Comparison of ENCODE assay signal across 8 cellular contexts in genomic region chr1:171841050-171841910, GRCh38. TPM values are rescaled to one million over a fixed set of nuclear protein-coding genes. Genes with fewer than 3 reads are reported as not detected.
DNase-seq lines count a peak whose midpoint lies in the region; ATAC-seq and TF ChIP-seq lines count a peak whose summit lies in the region.

TSS of gene DNM3 (plus strand) at chr1:171841498. CDS start at chr1:171841657, 159 bp downstream.

- no peaks in the 10 kb centered on the region for H3K9me3 ChIP-seq in osteoblast (ENCODE audit: low read depth, low read length)
- no peaks in the 10 kb centered on the region for H3K9me3 ChIP-seq in suprapubic skin

- H2AFZ ChIP-seq in osteoblast (ENCODE audit: low read length) = peak within 1 kb of the TSS; percentile 98

- peaks cover 11% of the 10 kb centered on the region for H3K27me3 Mint-ChIP-seq in activated naive CD8-positive, alpha-beta T cell
- peaks cover 17% of the 10 kb centered on the region for H3K27me3 Mint-ChIP-seq in glutamatergic neuron (ENCODE audit: unreplicated experiment)

- H3K4me3 ChIP-seq in Jurkat, Clone E6-1 (ENCODE audit: low read length) = peak within 1 kb of the TSS; percentile 72
- peak within 1 kb of the TSS; percentile 79 for H3K4me3 ChIP-seq in osteoblast (ENCODE audit: insufficient read depth, low read length)
- H3K4me3 ChIP-seq in suprapubic skin = peak within 1 kb of the TSS; percentile 73

- DNase-seq in DMS114 treated with DMSO at 0.1 percent for 48 hours (lab: John Stamatoyannopoulos, UW; ENCODE audit: unreplicated experiment) = peak; percentile 39
- DNase-seq in Jurkat, Clone E6-1 (ENCODE audit: low read depth, low spot score) = peak; percentile 33
- DNase-seq in SK-MEL-5 (ENCODE audit: low read depth, low spot score) = peak; percentile 34
- peak; percentile 90 for DNase-seq in glutamatergic neuron
- DNase-seq in osteoblast (ENCODE audit: insufficient read length, low spot score, missing footprints) = peak; percentile 97
- DNase-seq in suprapubic skin (ENCODE audit: low spot score in 2 of 2) = peak; percentile 85 to 87

- H3K4me3 Mint-ChIP-seq in activated naive CD8-positive, alpha-beta T cell = peak within 1 kb of the TSS; percentile 89
- H3K4me3 Mint-ChIP-seq in glutamatergic neuron (ENCODE audit: unreplicated experiment) = peak within 1 kb of the TSS; percentile 95

- TF ChIP-seq CTCF in glutamatergic neuron (IDR thresholded peaks at IDR 0.05; ENCODE audit: partially characterized antibody, unreplicated experiment) (no peak), osteoblast (IDR thresholded peaks at IDR 0.05; ENCODE audit: extremely low read depth, low read depth, low read length) (no peak), suprapubic skin (IDR thresholded peaks at IDR 0.05) (no peak)

- peaks cover 16% of the 10 kb centered on the region for H3K4me1 Mint-ChIP-seq in activated naive CD8-positive, alpha-beta T cell (ENCODE audit: low read depth)
- peaks cover 3% of the 10 kb centered on the region for H3K4me1 Mint-ChIP-seq in glutamatergic neuron (ENCODE audit: low read depth, unreplicated experiment)

- H3K27me3 ChIP-seq in osteoblast (ENCODE audit: insufficient read depth, low read length) (peaks cover 21% of the 10 kb centered on the region), suprapubic skin (no peaks in the 10 kb centered on the region)

- no peaks in the 10 kb centered on the region for H3K79me2 ChIP-seq in osteoblast (ENCODE audit: insufficient read depth, low read length)

- H4K20me1 ChIP-seq in osteoblast (ENCODE audit: insufficient read depth, low read length) = no peaks in the 10 kb centered on the region

- peaks cover 10% of the 10 kb centered on the region for H3K4me1 ChIP-seq in osteoblast (ENCODE audit: insufficient read depth, low read length)
- H3K4me1 ChIP-seq in suprapubic skin = peaks cover 12% of the 10 kb centered on the region

- H3K9me3 Mint-ChIP-seq in activated naive CD8-positive, alpha-beta T cell (ENCODE audit: low read depth) = no peaks in the 10 kb centered on the region
- peaks cover 20% of the 10 kb centered on the region for H3K9me3 Mint-ChIP-seq in glutamatergic neuron (ENCODE audit: unreplicated experiment)

- no peak for TF ChIP-seq POLR2A in suprapubic skin (IDR thresholded peaks at IDR 0.05)

- 3% methylated on average over 13 of the region's 85 CpGs for WGBS in suprapubic skin

- peak within 1 kb of the TSS; percentile 70 for H3K4me2 ChIP-seq in osteoblast (ENCODE audit: insufficient read depth, low read length)

- H3K36me3 ChIP-seq in osteoblast (ENCODE audit: insufficient read depth, low read length) = no peaks in the 10 kb centered on the region
- H3K36me3 ChIP-seq in suprapubic skin = no peaks in the 10 kb centered on the region

- in situ Hi-C loops in SK-MEL-5 (cut with HindIII; ENCODE audit: low pct_unique_long_range_greater_than_20kb, low sequenced_read_pairs) = no loop called here

- peak; percentile 88 for ATAC-seq in GM21619 (IDR thresholded peaks at IDR 0.05; ENCODE audit: unreplicated experiment)

- no peaks in the 10 kb centered on the region for H3K36me3 Mint-ChIP-seq in activated naive CD8-positive, alpha-beta T cell
- no peaks in the 10 kb centered on the region for H3K36me3 Mint-ChIP-seq in glutamatergic neuron (ENCODE audit: unreplicated experiment)

- H3K27ac ChIP-seq in osteoblast (ENCODE audit: low read depth, low read length) (no peak within 1 kb of the TSS), suprapubic skin (peak within 1 kb of the TSS; percentile 47)

- H3K27ac Mint-ChIP-seq in activated naive CD8-positive, alpha-beta T cell = peak within 1 kb of the TSS; percentile 42
- peak within 1 kb of the TSS; percentile 91 for H3K27ac Mint-ChIP-seq in glutamatergic neuron (ENCODE audit: unreplicated experiment)

- no peak for TF ChIP-seq EP300 in suprapubic skin (IDR thresholded peaks at IDR 0.05)

RNA-seq across cellular contexts. Expression of gene DNM3, which starts in this region (rescaled TPM):
- 1.2 TPM for polyA plus RNA-seq in Jurkat, Clone E6-1 (2012; ENCODE audit: insufficient read depth, insufficient read length)
- total RNA-seq in SK-MEL-5 (2014; rRNA removed; shearing (Covaris generic)) = 0.56 and 0.79 TPM in 2 replicates
- polyA plus RNA-seq in SK-MEL-5 (2015; cell fraction: cytosol; rRNA removed) = 0.60 and 0.65 TPM in 2 replicates
- 0.84 and 1.2 TPM in 2 replicates for polyA plus RNA-seq in SK-MEL-5 (2015; cell fraction: nucleus; rRNA removed)
- 11.4 TPM for total RNA-seq in glutamatergic neuron (ENCODE audit: unreplicated experiment)
- 0.72 and 1.2 TPM in 2 replicates for total RNA-seq in osteoblast
- 10 to 100 TPM in 1 of 4 donors, 1 to 10 TPM in 3; 1.6 to 11.7 (median 3.7) TPM for total RNA-seq in suprapubic skin

Comparison
In these comparisons a context has a peak if more than half of its experiments do, and no peak if none do; other contexts are left out.
1. DNase-seq: peak in every context shown above with its lines; median percentile 97 in osteoblast; 90 in glutamatergic neuron; 86 in suprapubic skin; 39 in DMS114 treated with DMSO at 0.1 percent for 48 hours; 34 in SK-MEL-5; 33 in Jurkat, Clone E6-1.